Comparison of ENCODE assay signal across 16 cellular contexts in genomic region chr7:90216080-90216674, GRCh38. TPM values are rescaled to one million over a fixed set of nuclear protein-coding genes. Genes with fewer than 3 reads are reported as not detected.
"Had no signal": no experiment of that assay in that cellular context is flagged by ENCODE, and none has a peak within 500 bp of the region (broad histone marks: within the 10 kb centered on the region; RNA-seq: fewer than 3 reads in every experiment).

No MANE protein-coding gene starts in this region.

- ATAC-seq: stimulated activated naive B cell treated with anti-CD40 and anti-IgM and Interleukin-4, amounts not matched to agents 10 μg/mL and 1 μg/mL and 100 μg/mL, for 72 hours had no signal

- H3K4me3 ChIP-seq: dorsolateral prefrontal cortex, heart right ventricle, transverse colon had no signal

- H3K4me3 Mint-ChIP-seq: activated CD4-positive, alpha-beta memory T cell treated with anti-CD3 and anti-CD28 coated beads for 36 hours; activated naive CD8-positive, alpha-beta T cell; brain; naive B cell; stimulated activated naive B cell treated with anti-CD40 and anti-IgM and Interleukin-4, amounts not matched to agents 10 μg/mL and 1 μg/mL and 100 μg/mL, for 72 hours had no signal

- H3K9me3 ChIP-seq: heart right ventricle, transverse colon had no signal

- DNase-seq: activated CD4-positive, alpha-beta memory T cell treated with anti-CD3 and anti-CD28 coated beads for 36 hours; activated CD4-positive, alpha-beta T cell treated with anti-CD3 and anti-CD28 coated beads for 1 hour; activated gamma-delta T cell; activated T-cell treated with anti-CD3 and anti-CD28 coated beads, Interleukin-2, amount 50 U/mL, for 48 hours; amygdala; dorsolateral prefrontal cortex; foreskin melanocyte; heart right ventricle; kidney; midbrain; naive B cell; stimulated activated naive B cell treated with anti-CD40 and anti-IgM and Interleukin-4, amounts not matched to agents 10 μg/mL and 1 μg/mL and 100 μg/mL, for 72 hours; substantia nigra; transverse colon had no signal

- H3K27ac ChIP-seq: dorsolateral prefrontal cortex, heart right ventricle, transverse colon had no signal

- H3K9me3 Mint-ChIP-seq: activated CD4-positive, alpha-beta memory T cell treated with anti-CD3 and anti-CD28 coated beads for 36 hours had no signal

- H3K36me3 Mint-ChIP-seq: activated CD4-positive, alpha-beta memory T cell treated with anti-CD3 and anti-CD28 coated beads for 36 hours; activated naive CD8-positive, alpha-beta T cell; naive B cell; stimulated activated naive B cell treated with anti-CD40 and anti-IgM and Interleukin-4, amounts not matched to agents 10 μg/mL and 1 μg/mL and 100 μg/mL, for 72 hours had no signal

- H3K27ac Mint-ChIP-seq: activated CD4-positive, alpha-beta memory T cell treated with anti-CD3 and anti-CD28 coated beads for 36 hours; activated naive CD8-positive, alpha-beta T cell; brain; naive B cell; stimulated activated naive B cell treated with anti-CD40 and anti-IgM and Interleukin-4, amounts not matched to agents 10 μg/mL and 1 μg/mL and 100 μg/mL, for 72 hours had no signal

- H3K36me3 ChIP-seq: heart right ventricle, transverse colon had no signal

RNA-seq across cellular contexts. Expression of gene STEAP2, which starts 4.6 kb away (rescaled TPM):
- total RNA-seq: activated CD4-positive, alpha-beta memory T cell treated with anti-CD3 and anti-CD28 coated beads for 36 hours had no signal
